Comparison of ENCODE assay signal across 25 cellular contexts in genomic region chr1:24361811-24362210, GRCh38. TPM values are rescaled to one million over a fixed set of nuclear protein-coding genes. Genes with fewer than 3 reads are reported as not detected.
DNase-seq lines count a peak whose midpoint lies in the region; ATAC-seq and TF ChIP-seq lines count a peak whose summit lies in the region.
"Had no signal": no experiment of that assay in that cellular context is flagged by ENCODE, and none has a peak within 500 bp of the region (broad histone marks: within the 10 kb centered on the region; RNA-seq: fewer than 3 reads in every experiment).

No MANE protein-coding gene starts in this region.

- H3K4me1 Mint-ChIP-seq in naive thymus-derived CD8-positive, alpha-beta T cell, result peaks cover 0 to 2% (median 0%) of the 10 kb centered on the region in 4 donors
- H3K4me1 Mint-ChIP-seq: CD4-positive, alpha-beta memory T cell; CD8-positive, alpha-beta memory T cell had no signal

- no peaks in the 10 kb centered on the region for H3K9me3 Mint-ChIP-seq in naive thymus-derived CD8-positive, alpha-beta T cell
- H3K9me3 Mint-ChIP-seq: CD14-positive monocyte; CD4-positive, alpha-beta memory T cell; CD4-positive, CD25-positive, alpha-beta regulatory T cell; CD8-positive, alpha-beta memory T cell had no signal

- H3K4me3 Mint-ChIP-seq in naive thymus-derived CD8-positive, alpha-beta T cell, result no peak overlapping the region
- H3K4me3 Mint-ChIP-seq: CD14-positive monocyte; CD4-positive, alpha-beta memory T cell; CD4-positive, CD25-positive, alpha-beta regulatory T cell; CD8-positive, alpha-beta memory T cell had no signal

- POLR2A ChIA-PET in RWPE1 (lab: Yijun Ruan, JAX; ENCODE audit: low non-redundant PET), result no interaction called here
- POLR2A ChIA-PET in naive thymus-derived CD8-positive, alpha-beta T cell (lab: Charles Lee), result no interaction called here

- H3K9me3 ChIP-seq in thyroid gland, result no peaks in the 10 kb centered on the region
- H3K9me3 ChIP-seq in esophagus muscularis mucosa, result no peaks in the 10 kb centered on the region
- H3K9me3 ChIP-seq: BE2C, BLaER1 had no signal

- H3K27me3 ChIP-seq in thyroid gland (no peaks in the 10 kb centered on the region), esophagus muscularis mucosa (no peaks in the 10 kb centered on the region)
- H3K27me3 ChIP-seq: BE2C, BLaER1 had no signal

- H3K36me3 ChIP-seq in thyroid gland, result no peaks in the 10 kb centered on the region
- H3K36me3 ChIP-seq in esophagus muscularis mucosa, result peaks cover 3 to 36% (median 18%) of the 10 kb centered on the region in 4 donors
- H3K36me3 ChIP-seq: BE2C, BLaER1 had no signal

- no peak for TF ChIP-seq CTCF in RWPE1 (conservative IDR thresholded peaks at IDR 0.05; ENCODE audit: low read depth)
- no peak for TF ChIP-seq CTCF in thyroid gland (IDR thresholded peaks at IDR 0.05)
- no peak for TF ChIP-seq CTCF in esophagus muscularis mucosa (IDR thresholded peaks at IDR 0.05)

- DNase-seq in RWPE1 (ENCODE audit: low spot score) (no peak), thyroid gland (peak; percentile 72 to 74), esophagus muscularis mucosa (ENCODE audit: extremely low spot score) (no peak)
- no peak for DNase-seq in naive thymus-derived CD8-positive, alpha-beta T cell
- DNase-seq: 8988T; ACHN; BE2C; C1 segment of cervical spinal cord; CD4-positive, alpha-beta memory T cell; CD4-positive, CD25-positive, alpha-beta regulatory T cell; CD8-positive, alpha-beta memory T cell; COR-L47; DMS 273 treated with DMSO at 0.1 percent for 48 hours; DMS153; DMS53; DMS79; DND-41; EL; GDM1 had no signal

- H3K27ac Mint-ChIP-seq in naive thymus-derived CD8-positive, alpha-beta T cell, result no peak overlapping the region
- H3K27ac Mint-ChIP-seq: CD4-positive, alpha-beta memory T cell; CD4-positive, CD25-positive, alpha-beta regulatory T cell; CD8-positive, alpha-beta memory T cell had no signal

- peaks cover 0 to 6% of the 10 kb centered on the region in 2 donors for H3K4me1 ChIP-seq in thyroid gland
- H3K4me1 ChIP-seq in esophagus muscularis mucosa, result peaks cover 0 to 10% (median 6%) of the 10 kb centered on the region in 4 donors
- H3K4me1 ChIP-seq: BE2C, BLaER1 had no signal

- intact Hi-C loops in thyroid gland (cut with DNase I) (no loop called here), esophagus muscularis mucosa (cut with DNase I) (no loop called here)

- H3K4me3 ChIP-seq in thyroid gland (replicated peaks in 1 of 3) (no peak overlapping the region), esophagus muscularis mucosa (no peak overlapping the region)
- H3K4me3 ChIP-seq: BLaER1, GM12878 had no signal

- H3K27me3 Mint-ChIP-seq in naive thymus-derived CD8-positive, alpha-beta T cell, result no peaks in the 10 kb centered on the region
- H3K27me3 Mint-ChIP-seq: CD4-positive, alpha-beta memory T cell; CD4-positive, CD25-positive, alpha-beta regulatory T cell; CD8-positive, alpha-beta memory T cell had no signal

- no peak for ATAC-seq in naive thymus-derived CD8-positive, alpha-beta T cell
- ATAC-seq in GM19455 (IDR thresholded peaks at IDR 0.05; ENCODE audit: unreplicated experiment), result no peak
- ATAC-seq: GM12878 had no signal

- peak overlapping the region; percentile 91 for H3K27ac ChIP-seq in RWPE1
- H3K27ac ChIP-seq in thyroid gland, result no peak overlapping the region
- no peak overlapping the region for H3K27ac ChIP-seq in esophagus muscularis mucosa (replicated peaks in 1 of 4)
- H3K27ac ChIP-seq: BLaER1 had no signal

- CTCF ChIA-PET in RWPE1 (lab: Yijun Ruan, JAX), result interaction anchor here (1.1 kb wide), 1 partner anchor 29 kb away, joined by 7 read pairs; no protein-coding TSS in a partner anchor

- TF ChIP-seq EP300 in esophagus muscularis mucosa (IDR thresholded peaks at IDR 0.05), result no peak

- peaks cover 0 to 17% (median 10%) of the 10 kb centered on the region in 3 donors for H3K36me3 Mint-ChIP-seq in naive thymus-derived CD8-positive, alpha-beta T cell

- TF ChIP-seq POLR2A in thyroid gland (IDR thresholded peaks at IDR 0.05) (no peak), esophagus muscularis mucosa (IDR thresholded peaks at IDR 0.05; ENCODE audit: low read depth) (no peak)

- WGBS in thyroid gland, 2 donors, result 48 to 84% methylated on average over 2 to 3 of the region's 3 CpGs
- 98% methylated on average over 3 of the region's 3 CpGs for WGBS in esophagus muscularis mucosa

RNA-seq across cellular contexts. Expression of gene GRHL3, which starts 42.7 kb away (rescaled TPM):
- total RNA-seq in thyroid gland, result under 1 TPM in 2 of 4 donors, not detected in 2; 0.11 to 0.27 TPM
- not detected for total RNA-seq in esophagus muscularis mucosa
- not detected for total RNA-seq in naive thymus-derived CD8-positive, alpha-beta T cell
- not detected for polyA plus RNA-seq in naive thymus-derived CD8-positive, alpha-beta T cell
- total RNA-seq: A673; CD4-positive, alpha-beta memory T cell; CD4-positive, CD25-positive, alpha-beta regulatory T cell; Daoy had no signal
- polyA plus RNA-seq: CD14-positive monocyte; CD4-positive, alpha-beta memory T cell; CD4-positive, CD25-positive, alpha-beta regulatory T cell; CD8-positive, alpha-beta memory T cell had no signal

RNA-seq across cellular contexts. Expression of gene STPG1, which starts 51.8 kb away (rescaled TPM):
- total RNA-seq in thyroid gland (1 to 10 TPM; 5.2 to 8.9 (median 7.0) TPM), esophagus muscularis mucosa (1 to 10 TPM; 2.2 to 5.6 (median 4.1) TPM)
- total RNA-seq in naive thymus-derived CD8-positive, alpha-beta T cell, result 1 to 10 TPM; 5.5 to 5.9 TPM
- polyA plus RNA-seq in naive thymus-derived CD8-positive, alpha-beta T cell, result 1 to 10 TPM; 4.1 to 6.8 (median 6.1) TPM

RNA-seq across cellular contexts. Expression of gene NIPAL3, which starts 53.8 kb away (rescaled TPM):
- total RNA-seq in thyroid gland (100 to 1,000 TPM in 3 of 4 donors, 10 to 100 TPM in 1; 71.2 to 145 (median 121) TPM), esophagus muscularis mucosa (10 to 100 TPM; 18.3 to 31.1 (median 26.6) TPM)
- 10 to 100 TPM; 58.3 to 59.3 TPM for total RNA-seq in naive thymus-derived CD8-positive, alpha-beta T cell
- polyA plus RNA-seq in naive thymus-derived CD8-positive, alpha-beta T cell, result 10 to 100 TPM; 57.5 to 90.4 (median 89.5) TPM

Comparison
In these comparisons a context has a peak if more than half of its experiments do, and no peak if none do; other contexts are left out.
1. DNase-seq: peak in thyroid gland (2 of 2); none in RWPE1 (single experiment), esophagus muscularis mucosa (single experiment) and naive thymus-derived CD8-positive, alpha-beta T cell (0 of 10).